In genomic region chr1:110440877-110441276, GRCh38 we compare ENCODE assay signal across 22 cellular contexts. TPM values are rescaled to one million over a fixed set of nuclear protein-coding genes. Genes with fewer than 3 reads are reported as not detected.
A peak's percentile ranks its signal among the peaks of the same experiment; 100 is the strongest.
DNase-seq lines count a peak whose midpoint lies in the region; ATAC-seq, FAIRE-seq and TF ChIP-seq lines count a peak whose summit lies in the region.
"Had no signal": no experiment of that assay in that cellular context is flagged by ENCODE, and none has a peak within 500 bp of the region (broad histone marks: within the 10 kb centered on the region; RNA-seq: fewer than 3 reads in every experiment).

No MANE protein-coding gene starts in this region.

- no peak for TF ChIP-seq RAD21 in HepG2 (CRISPR knock-in tag; IDR thresholded peaks at IDR 0.05)

- H3K9me3 ChIP-seq in HepG2 (ENCODE audit: low read length) (no peaks in the 10 kb centered on the region), right lobe of liver (no peaks in the 10 kb centered on the region), endodermal cell (ENCODE audit: control insufficient read depth, low read length) (no peaks in the 10 kb centered on the region), left lung (no peaks in the 10 kb centered on the region)
- H3K9me3 ChIP-seq: ascending aorta, thoracic aorta had no signal

- in situ Hi-C loops in HepG2 (cut with HindIII; ENCODE audit: extremely low pct_ligation_motif_present, low pct_unique_long_range_greater_than_20kb) = no loop called here

- CTCF ChIA-PET in HepG2 (lab: Yijun Ruan, JAX; ENCODE audit: low intra/inter-chr PET ratio, low total read pairs) (no interaction called here), HEK293T (lab: Yijun Ruan, JAX) (interaction anchor here (0.9 kb wide), 1 partner anchor 19 kb away, joined by 4 read pairs; no protein-coding TSS in a partner anchor)

- TF ChIP-seq POLR2A in HepG2 (IDR thresholded peaks at IDR 0.05; ENCODE audit: insufficient read depth in 1 of 2, low read depth in 2 of 2, low read length in 2 of 2) (no peak), right lobe of liver (IDR thresholded peaks at IDR 0.05) (no peak)

- H3K4me1 ChIP-seq in HepG2 (ENCODE audit: insufficient read depth, low read length) (no peaks in the 10 kb centered on the region), right lobe of liver (no peaks in the 10 kb centered on the region), endodermal cell (ENCODE audit: control insufficient read depth, insufficient read depth, low read length) (no peaks in the 10 kb centered on the region), left lung (peaks cover 4 to 11% of the 10 kb centered on the region in 2 donors)
- H3K4me1 ChIP-seq: ascending aorta had no signal

- H3K4me1 Mint-ChIP-seq in endodermal cell = peaks cover 35% of the 10 kb centered on the region

- TF ChIP-seq CTCF in HepG2 (CRISPR knock-in tag; IDR thresholded peaks at IDR 0.05) = no peak
- no peak for TF ChIP-seq CTCF in right lobe of liver (IDR thresholded peaks at IDR 0.05)
- no peak for TF ChIP-seq CTCF in endodermal cell (conservative IDR thresholded peaks at IDR 0.05)
- no peak for TF ChIP-seq CTCF in left lung (IDR thresholded peaks at IDR 0.05)

- H3K9ac ChIP-seq in HepG2 (ENCODE audit: insufficient read depth, low read depth, low read length) (no peak overlapping the region), endodermal cell (ENCODE audit: extremely low read depth, low read length, poor library complexity, severe bottlenecking) (no peak overlapping the region)

- H3K4me2 ChIP-seq in HepG2 (ENCODE audit: low read depth, low read length) = no peak overlapping the region

- FAIRE-seq in HepG2 (lab: Jason Lieb, UNC) = no peak
- FAIRE-seq: D721Med, RCC 7860 had no signal

- no peaks in the 10 kb centered on the region for H4K20me1 ChIP-seq in HepG2 (ENCODE audit: insufficient read depth, low read length)

- no peak overlapping the region for H2AFZ ChIP-seq in HepG2 (ENCODE audit: low read length)

- H3K27me3 Mint-ChIP-seq in endodermal cell (ENCODE audit: insufficient read depth) = no peaks in the 10 kb centered on the region

- DNase-seq in HepG2 (ENCODE audit: low spot score) = no peak
- no peak for DNase-seq in right lobe of liver
- no peak for DNase-seq in endodermal cell
- peak in 1 of 2 donors; percentile 74 for DNase-seq in left lung
- DNase-seq in germinal center (ENCODE audit: low spot score) = no peak
- no peak for DNase-seq in NOMO-1 (lab: John Stamatoyannopoulos, UW; ENCODE audit: unreplicated experiment in 2 of 2)
- DNase-seq in HEK293T (ENCODE audit: extremely low spot score) = no peak
- DNase-seq: activated CD4-positive, alpha-beta T cell treated with anti-CD3 and anti-CD28 coated beads for 4 hours; activated T-cell treated with anti-CD3 and anti-CD28 coated beads, Interleukin-2, amount 50 U/mL, for 48 hours; effector CD8-positive, alpha-beta T cell; hypothalamus; NCI-H1417; NCI-H524 treated with DMSO at 0.1 percent for 48 hours; stimulated activated CD4-positive, alpha-beta T cell treated with anti-CD3 and anti-CD28 coated beads, Interleukin-15, amount 100 ng/mL, for 24 hours had no signal

- TF ChIP-seq EP300 in HepG2 (IDR thresholded peaks at IDR 0.05; ENCODE audit: low read depth in 2 of 2, low read length in 2 of 2) (no peak), HepG2 (CRISPR knock-in tag; IDR thresholded peaks at IDR 0.05; ENCODE audit: borderline replicate concordance) (no peak)

- H3K4me3 ChIP-seq in HepG2 (replicated peaks in 1 of 3; ENCODE audit: insufficient read depth in 1 of 3, low read depth in 2 of 3, low read length in 3 of 3) (no peak overlapping the region), right lobe of liver (no peak overlapping the region), endodermal cell (ENCODE audit: low read length) (no peak overlapping the region), left lung (no peak overlapping the region)
- H3K4me3 ChIP-seq: ascending aorta, thoracic aorta had no signal

- ATAC-seq in HepG2 (no peak), right lobe of liver (no peak), left lung (peak; percentile 94), HG02884 (IDR thresholded peaks at IDR 0.05; ENCODE audit: unreplicated experiment) (no peak)

- H3K79me2 ChIP-seq in HepG2 (ENCODE audit: insufficient read depth, low read length) = no peaks in the 10 kb centered on the region

- no peaks in the 10 kb centered on the region for H3K9me3 Mint-ChIP-seq in endodermal cell
- H3K9me3 Mint-ChIP-seq: T-helper 1 cell treated with Interleukin-12 subunit alpha and Interleukin-12 subunit beta and Interleukin-4 antibody, amounts not matched to agents 30 μg/mL and 1 μg/mL, for 36 hours had no signal

- H3K4me3 Mint-ChIP-seq in endodermal cell = no peak overlapping the region
- H3K4me3 Mint-ChIP-seq: T-helper 1 cell treated with Interleukin-12 subunit alpha and Interleukin-12 subunit beta and Interleukin-4 antibody, amounts not matched to agents 30 μg/mL and 1 μg/mL, for 36 hours had no signal

- no TSS peak for BruUV-seq in HepG2 (replicated peaks; lab: Mats Ljungman, UMichigan)

- H3K36me3 ChIP-seq in HepG2 (replicated peaks in 1 of 2; ENCODE audit: control insufficient read depth in 1 of 2, insufficient read depth in 2 of 2, low read length in 2 of 2) = no peaks in the 10 kb centered on the region
- no peaks in the 10 kb centered on the region for H3K36me3 ChIP-seq in right lobe of liver
- no peaks in the 10 kb centered on the region for H3K36me3 ChIP-seq in endodermal cell (ENCODE audit: control insufficient read depth, insufficient read depth, low read length)
- no peaks in the 10 kb centered on the region for H3K36me3 ChIP-seq in left lung
- H3K36me3 ChIP-seq: ascending aorta, thoracic aorta had no signal

- H3K27me3 ChIP-seq in HepG2 (ENCODE audit: control insufficient read depth in 1 of 2, insufficient read depth in 2 of 2, low read length in 2 of 2) (peaks cover 1 to 12% of the 10 kb centered on the region in 2 experiments; a peak in 3 of 5 replicates), right lobe of liver (no peaks in the 10 kb centered on the region), endodermal cell (ENCODE audit: control insufficient read depth, insufficient read depth, low read length, poor library complexity, severe bottlenecking) (no peaks in the 10 kb centered on the region), left lung (no peaks in the 10 kb centered on the region)
- H3K27me3 ChIP-seq: ascending aorta had no signal

- H3K27ac ChIP-seq in HepG2 (ENCODE audit: extremely low read length, insufficient read depth, low read length) = no peak overlapping the region
- no peak overlapping the region for H3K27ac ChIP-seq in right lobe of liver
- H3K27ac ChIP-seq in endodermal cell (ENCODE audit: low read depth, low read length) = no peak overlapping the region
- H3K27ac ChIP-seq in left lung = peak overlapping the region; percentile 57 to 74
- H3K27ac ChIP-seq: ascending aorta, thoracic aorta had no signal

- H3K36me3 Mint-ChIP-seq in endodermal cell (ENCODE audit: low read depth) = no peaks in the 10 kb centered on the region

- POLR2A ChIA-PET in HepG2 (lab: Yijun Ruan, JAX) (no interaction called here), HEK293T (lab: Yijun Ruan, JAX) (interaction anchor here (1.2 kb wide), 1 partner anchor 103 kb away, joined by 3 read pairs; no protein-coding TSS in a partner anchor)

- WGBS in HepG2 (ENCODE audit: low lambda C conversion rate) = no CpG with 5 or more reads among the region's 3 CpGs
- WGBS in right lobe of liver (ENCODE audit: insufficient coverage, low coverage, low lambda C conversion rate, missing lambda C conversion rate) = 17% methylated on average over 2 of the region's 3 CpGs
- 60 to 67% methylated on average over 3 of the region's 3 CpGs for WGBS in endodermal cell (ENCODE audit: insufficient coverage in 1 of 2, insufficient read length in 1 of 2), 2 experiments

- peak overlapping the region; percentile 35 for H3K27ac Mint-ChIP-seq in endodermal cell
- H3K27ac Mint-ChIP-seq: T-helper 1 cell treated with Interleukin-12 subunit alpha and Interleukin-12 subunit beta and Interleukin-4 antibody, amounts not matched to agents 30 μg/mL and 1 μg/mL, for 36 hours had no signal

- intact Hi-C loops in HepG2 (cut with micrococcal nuclease; ENCODE audit: unreplicated experiment) = no loop called here
- intact Hi-C loops in right lobe of liver (cut with DNase I) = no loop called here
- intact Hi-C loops in left lung (cut with DNase I) = no loop called here

RNA-seq across cellular contexts. Expression of gene PROK1, which starts 10.1 kb away (rescaled TPM):
- total RNA-seq in HepG2 (2016; rRNA removed; fragmentation: Illumina TruSeq; extraction: Trizol) (not detected in 2 replicates), right lobe of liver (not detected), endodermal cell (under 1 TPM in 1 of 2 donors, not detected in 1; 0.20 TPM), left lung (not detected)
- total RNA-seq in HepG2 (2016; cell fraction: cytosol; rRNA removed; fragmentation: Illumina TruSeq; extraction: Trizol; ENCODE audit: low read depth) = not detected in 2 replicates
- total RNA-seq in HepG2 (2016; cell fraction: insoluble cytoplasmic fraction; rRNA removed; fragmentation: Illumina TruSeq; extraction: Trizol) = not detected in 2 replicates
- not detected in 2 replicates for total RNA-seq in HepG2 (2016; cell fraction: membrane; rRNA removed; fragmentation: Illumina TruSeq; extraction: Trizol)
- not detected in 2 replicates for total RNA-seq in HepG2 (2016; cell fraction: nucleus; rRNA removed; fragmentation: Illumina TruSeq; extraction: Trizol)
- polyA plus RNA-seq in HepG2 (2011; rRNA removed) = 0.07 TPM in 1 of 2 replicates, not detected in the other
- polyA plus RNA-seq in HepG2 (2011; cell fraction: cytosol; rRNA removed) = not detected in 2 replicates
- polyA plus RNA-seq in HepG2 (2011; cell fraction: nucleus; rRNA removed) = not detected in 2 replicates
- polyA plus RNA-seq in HepG2 (2012) = not detected in 2 replicates
- not detected in 2 replicates for polyA plus RNA-seq in HepG2 (2016; cell fraction: cytosol; fragmentation: Illumina TruSeq; extraction: Trizol; ENCODE audit: low read depth)
- not detected in 2 replicates for polyA plus RNA-seq in HepG2 (2016; cell fraction: insoluble cytoplasmic fraction; fragmentation: Illumina TruSeq; extraction: Trizol; ENCODE audit: low read depth)
- not detected in 2 replicates for polyA plus RNA-seq in HepG2 (2016; cell fraction: membrane; fragmentation: Illumina TruSeq; extraction: Trizol; ENCODE audit: low read depth)
- polyA plus RNA-seq in HepG2 (2016; cell fraction: nucleus; fragmentation: Illumina TruSeq; extraction: Trizol; ENCODE audit: insufficient read depth, low read depth) = not detected in 2 replicates
- polyA minus RNA-seq in HepG2 (2011; rRNA and poly(A)+ RNA removed; ENCODE audit: low replicate concordance) = not detected in 2 replicates
- polyA minus RNA-seq in HepG2 (2011; cell fraction: cytosol; rRNA and poly(A)+ RNA removed) = not detected in 2 replicates
- polyA minus RNA-seq in HepG2 (2011; cell fraction: nucleus; rRNA and poly(A)+ RNA removed) = not detected in 2 replicates
- polyA plus RNA-seq in endodermal cell (2013, experiment 1 of 2) = not detected
- not detected for polyA plus RNA-seq in endodermal cell (2013, experiment 2 of 2)
- total RNA-seq: A673, ascending aorta, lung microvascular endothelial cell had no signal

RNA-seq across cellular contexts. Expression of gene LAMTOR5, which starts 33.4 kb away (rescaled TPM):
- total RNA-seq in HepG2 (2016; rRNA removed; fragmentation: Illumina TruSeq; extraction: Trizol) (96.7 and 152 TPM in 2 replicates), right lobe of liver (10 to 100 TPM; 47.6 to 81.4 (median 53.9) TPM), endodermal cell (100 to 1,000 TPM; 104 to 132 TPM), left lung (100 to 1,000 TPM; 134 to 145 TPM)
- total RNA-seq in HepG2 (2016; cell fraction: cytosol; rRNA removed; fragmentation: Illumina TruSeq; extraction: Trizol; ENCODE audit: low read depth) = 61.9 and 65.5 TPM in 2 replicates
- total RNA-seq in HepG2 (2016; cell fraction: insoluble cytoplasmic fraction; rRNA removed; fragmentation: Illumina TruSeq; extraction: Trizol) = 105 and 145 TPM in 2 replicates
- total RNA-seq in HepG2 (2016; cell fraction: membrane; rRNA removed; fragmentation: Illumina TruSeq; extraction: Trizol) = 96.4 and 97.4 TPM in 2 replicates
- 46.3 and 47.2 TPM in 2 replicates for total RNA-seq in HepG2 (2016; cell fraction: nucleus; rRNA removed; fragmentation: Illumina TruSeq; extraction: Trizol)
- 346 and 400 TPM in 2 replicates for polyA plus RNA-seq in HepG2 (2011; rRNA removed)
- polyA plus RNA-seq in HepG2 (2011; cell fraction: cytosol; rRNA removed) = 412 and 427 TPM in 2 replicates
- polyA plus RNA-seq in HepG2 (2011; cell fraction: nucleus; rRNA removed) = 90.6 and 96.5 TPM in 2 replicates
- polyA plus RNA-seq in HepG2 (2012) = 204 and 237 TPM in 2 replicates
- polyA plus RNA-seq in HepG2 (2016; cell fraction: cytosol; fragmentation: Illumina TruSeq; extraction: Trizol; ENCODE audit: low read depth) = 107 and 129 TPM in 2 replicates
- polyA plus RNA-seq in HepG2 (2016; cell fraction: insoluble cytoplasmic fraction; fragmentation: Illumina TruSeq; extraction: Trizol; ENCODE audit: low read depth) = 246 and 265 TPM in 2 replicates
- 142 and 171 TPM in 2 replicates for polyA plus RNA-seq in HepG2 (2016; cell fraction: membrane; fragmentation: Illumina TruSeq; extraction: Trizol; ENCODE audit: low read depth)
- polyA plus RNA-seq in HepG2 (2016; cell fraction: nucleus; fragmentation: Illumina TruSeq; extraction: Trizol; ENCODE audit: insufficient read depth, low read depth) = 118 and 126 TPM in 2 replicates
- 90.1 and 139 TPM in 2 replicates for polyA minus RNA-seq in HepG2 (2011; rRNA and poly(A)+ RNA removed; ENCODE audit: low replicate concordance)
- 38.0 and 45.5 TPM in 2 replicates for polyA minus RNA-seq in HepG2 (2011; cell fraction: cytosol; rRNA and poly(A)+ RNA removed)
- 36.7 and 44.5 TPM in 2 replicates for polyA minus RNA-seq in HepG2 (2011; cell fraction: nucleus; rRNA and poly(A)+ RNA removed)
- 157 TPM for polyA plus RNA-seq in endodermal cell (2013, experiment 1 of 2)
- 145 TPM for polyA plus RNA-seq in endodermal cell (2013, experiment 2 of 2)

RNA-seq across cellular contexts. Expression of gene SLC16A4, which starts 50.1 kb away (rescaled TPM):
- total RNA-seq in HepG2 (2016; rRNA removed; fragmentation: Illumina TruSeq; extraction: Trizol) = 0.60 and 1.1 TPM in 2 replicates
- total RNA-seq in HepG2 (2016; cell fraction: cytosol; rRNA removed; fragmentation: Illumina TruSeq; extraction: Trizol; ENCODE audit: low read depth) = 0.20 and 0.26 TPM in 2 replicates
- 0.49 and 0.63 TPM in 2 replicates for total RNA-seq in HepG2 (2016; cell fraction: insoluble cytoplasmic fraction; rRNA removed; fragmentation: Illumina TruSeq; extraction: Trizol)
- 0.68 and 0.83 TPM in 2 replicates for total RNA-seq in HepG2 (2016; cell fraction: membrane; rRNA removed; fragmentation: Illumina TruSeq; extraction: Trizol)
- 0.72 and 1.0 TPM in 2 replicates for total RNA-seq in HepG2 (2016; cell fraction: nucleus; rRNA removed; fragmentation: Illumina TruSeq; extraction: Trizol)
- 1.5 and 1.6 TPM in 2 replicates for polyA plus RNA-seq in HepG2 (2011; rRNA removed)
- polyA plus RNA-seq in HepG2 (2011; cell fraction: cytosol; rRNA removed) = 0.63 and 1.4 TPM in 2 replicates
- polyA plus RNA-seq in HepG2 (2011; cell fraction: nucleus; rRNA removed) = 0.55 and 0.80 TPM in 2 replicates
- 0.76 and 1.2 TPM in 2 replicates for polyA plus RNA-seq in HepG2 (2012)
- polyA plus RNA-seq in HepG2 (2016; cell fraction: cytosol; fragmentation: Illumina TruSeq; extraction: Trizol; ENCODE audit: low read depth) = 0.19 and 0.45 TPM in 2 replicates
- polyA plus RNA-seq in HepG2 (2016; cell fraction: insoluble cytoplasmic fraction; fragmentation: Illumina TruSeq; extraction: Trizol; ENCODE audit: low read depth) = 0.30 and 0.36 TPM in 2 replicates
- polyA plus RNA-seq in HepG2 (2016; cell fraction: membrane; fragmentation: Illumina TruSeq; extraction: Trizol; ENCODE audit: low read depth) = 0.24 and 0.27 TPM in 2 replicates
- polyA plus RNA-seq in HepG2 (2016; cell fraction: nucleus; fragmentation: Illumina TruSeq; extraction: Trizol; ENCODE audit: insufficient read depth, low read depth) = 0.74 and 0.92 TPM in 2 replicates
- 0.54 and 2.2 TPM in 2 replicates for polyA minus RNA-seq in HepG2 (2011; rRNA and poly(A)+ RNA removed; ENCODE audit: low replicate concordance)
- polyA minus RNA-seq in HepG2 (2011; cell fraction: cytosol; rRNA and poly(A)+ RNA removed) = 1.6 and 1.7 TPM in 2 replicates
- 0.77 and 0.99 TPM in 2 replicates for polyA minus RNA-seq in HepG2 (2011; cell fraction: nucleus; rRNA and poly(A)+ RNA removed)
- 1 to 10 TPM in 5 of 6 experiments, under 1 TPM in 1; 0.49 to 4.0 (median 3.4) TPM for total RNA-seq in right lobe of liver
- under 1 TPM; 0.55 to 0.86 TPM for total RNA-seq in endodermal cell
- 2.4 TPM for polyA plus RNA-seq in endodermal cell (2013, experiment 1 of 2)
- polyA plus RNA-seq in endodermal cell (2013, experiment 2 of 2) = 2.5 TPM
- 10 to 100 TPM; 12.0 to 40.5 TPM for total RNA-seq in left lung

Comparison
In these comparisons a context has a peak if more than half of its experiments do, and no peak if none do; other contexts are left out.
1. H3K27ac ChIP-seq: peak in left lung (2 of 2); none in HepG2 (single experiment), right lobe of liver (0 of 3) and endodermal cell (single experiment).